Comparison of ENCODE assay signal across 14 cellular contexts in the genomic region with DNA sequence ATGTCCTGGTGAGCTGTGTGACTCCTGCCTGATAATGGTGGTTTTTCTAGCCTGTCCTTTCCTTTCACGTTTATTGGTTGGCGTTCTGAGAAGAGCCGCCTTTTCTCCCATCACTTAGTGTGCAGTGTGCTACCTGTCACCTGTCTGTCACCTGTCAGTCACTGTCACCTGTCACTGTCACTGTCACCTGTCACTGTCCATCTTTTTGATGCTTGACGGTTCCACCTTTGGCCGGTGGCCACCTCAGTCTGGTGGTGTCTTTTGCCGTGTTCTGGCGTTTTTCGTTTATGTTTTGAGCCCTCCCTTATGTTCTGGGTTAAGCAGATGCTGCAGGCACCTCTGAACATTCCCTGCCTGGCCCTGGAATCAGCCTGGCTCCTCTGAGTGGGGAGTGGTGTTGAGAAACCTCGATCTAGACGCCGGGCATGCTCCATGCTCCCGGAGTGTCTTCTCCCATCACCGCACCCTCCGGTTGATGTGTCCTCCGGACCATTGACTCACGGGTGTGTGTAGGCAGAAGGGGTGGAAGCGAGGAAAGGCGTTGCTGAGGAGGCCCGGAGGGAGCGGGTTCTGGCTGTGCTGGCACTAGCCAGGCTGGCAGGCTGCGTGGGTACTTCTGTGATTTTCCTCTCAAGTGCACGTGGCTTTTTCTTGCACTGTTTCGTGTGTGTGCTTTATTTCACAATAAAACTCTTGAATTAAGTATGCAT. TPM values are rescaled to one million over a fixed set of nuclear protein-coding genes. Genes with fewer than 3 reads are reported as not detected.
A peak's percentile ranks its signal among the peaks of the same experiment; 100 is the strongest.
DNase-seq lines count a peak whose midpoint lies in the region; ATAC-seq and TF ChIP-seq lines count a peak whose summit lies in the region.
"Had no signal": no experiment of that assay in that cellular context is flagged by ENCODE, and none has a peak within 500 bp of the region (broad histone marks: within the 10 kb centered on the region; RNA-seq: fewer than 3 reads in every experiment).

No MANE protein-coding gene starts in this region.

- no peaks in the 10 kb centered on the region for H3K79me2 ChIP-seq in OCI-LY7 (ENCODE audit: insufficient read depth, low read depth, low read length)

- WGBS in aorta, 2 donors: 84 to 86% methylated on average over 23 of the region's 23 CpGs

- POLR2A ChIA-PET in OCI-LY7 (lab: Charles Lee): no interaction called here
- POLR2A ChIA-PET in T-cell (lab: Charles Lee): no interaction called here

- no peak overlapping the region for H2AFZ ChIP-seq in OCI-LY7 (ENCODE audit: low read length)

- H3K4me1 Mint-ChIP-seq in mesothelial cell of epicardium (peaks cover 17% of the 10 kb centered on the region), T-cell (peaks cover 3 to 5% (median 5%) of the 10 kb centered on the region in 3 donors)

- H3K9me2 ChIP-seq in OCI-LY7 (ENCODE audit: insufficient read depth, low read length): no peaks in the 10 kb centered on the region

- no peak overlapping the region for H3K4me2 ChIP-seq in OCI-LY7 (ENCODE audit: low read length)

- DNase-seq in AG09309 (ENCODE audit: low read depth) (no peak), OCI-LY7 (ENCODE audit: low spot score) (no peak), brain microvascular endothelial cell (no peak), mesothelial cell of epicardium (ENCODE audit: low spot score in 2 of 2, unreplicated experiment in 2 of 2) (no peak), T-cell (no peak), aorta (no peak), NCI-H2171 (lab: John Stamatoyannopoulos, UW) (no peak)
- DNase-seq: activated effector memory CD4-positive, alpha-beta T cell treated with Interleukin-2 at 50 U/mL for 16 hours; MM.1S had no signal

- H3K36me3 Mint-ChIP-seq in mesothelial cell of epicardium: peaks cover 5% of the 10 kb centered on the region
- H3K36me3 Mint-ChIP-seq in T-cell: peaks cover 19% of the 10 kb centered on the region

- no peaks in the 10 kb centered on the region for H3K27me3 ChIP-seq in brain microvascular endothelial cell (replicated peaks)
- H3K27me3 ChIP-seq in aorta (ENCODE audit: control insufficient read depth in 1 of 2, insufficient read depth in 2 of 2, low read length in 1 of 2): no peaks in the 10 kb centered on the region
- H3K27me3 ChIP-seq: esophagus muscularis mucosa had no signal

- no peaks in the 10 kb centered on the region for H4K20me1 ChIP-seq in OCI-LY7 (ENCODE audit: insufficient read depth, low read length)

- in situ Hi-C loops in brain microvascular endothelial cell (cut with HindIII; ENCODE audit: low pct_ligation_motif_present, low sequenced_read_pairs): no loop called here

- CTCF ChIA-PET in OCI-LY7 (lab: Charles Lee; ENCODE audit: unreplicated experiment) (no interaction called here), T-cell (lab: Charles Lee) (no interaction called here)

- no peaks in the 10 kb centered on the region for H3K9me3 ChIP-seq in OCI-LY7 (ENCODE audit: low read length)
- no peaks in the 10 kb centered on the region for H3K9me3 ChIP-seq in aorta (ENCODE audit: control insufficient read depth, low read length)
- H3K9me3 ChIP-seq: esophagus muscularis mucosa, HAP-1 had no signal

- H3K4me1 ChIP-seq in OCI-LY7 (ENCODE audit: insufficient read depth, low read length, poor library complexity, severe bottlenecking) (no peaks in the 10 kb centered on the region), aorta (ENCODE audit: control insufficient read depth in 1 of 2, insufficient read depth in 2 of 2, low read length in 2 of 2) (no peaks in the 10 kb centered on the region)
- H3K4me1 ChIP-seq: esophagus muscularis mucosa, HAP-1 had no signal

- H3K27ac Mint-ChIP-seq in mesothelial cell of epicardium: peak overlapping the region; percentile 83
- H3K27ac Mint-ChIP-seq in T-cell: no peak overlapping the region
- H3K27ac Mint-ChIP-seq: stimulated activated naive B cell treated with anti-CD40 and anti-IgM and Interleukin-4, amounts not matched to agents 10 μg/mL and 1 μg/mL and 100 μg/mL, for 72 hours had no signal

- TF ChIP-seq CTCF in AG09309 (IDR thresholded peaks at IDR 0.05; ENCODE audit: control insufficient read depth, insufficient read depth, low read depth, low read length, missing control alignments) (no peak), OCI-LY7 (conservative IDR thresholded peaks at IDR 0.05; ENCODE audit: low read length) (0 out of 2 replicates have a peak, but pooled peaks have one; percentile 24), brain microvascular endothelial cell (IDR thresholded peaks at IDR 0.05; ENCODE audit: low read depth, low read length, missing control alignments) (no peak), mesothelial cell of epicardium (IDR thresholded peaks at IDR 0.05; ENCODE audit: unreplicated experiment) (no peak)

- H3K4me3 ChIP-seq in AG09309 (ENCODE audit: control insufficient read depth, low read depth, low read length): peak overlapping the region; percentile 31; the same call in 1 of the 2 replicates
- H3K4me3 ChIP-seq in OCI-LY7 (ENCODE audit: low read depth, low read length, poor library complexity, severe bottlenecking): no peak overlapping the region
- peak overlapping the region; percentile 26 for H3K4me3 ChIP-seq in brain microvascular endothelial cell (ENCODE audit: low read depth, low read length)
- H3K4me3 ChIP-seq in aorta (ENCODE audit: low read length in 2 of 2): no peak overlapping the region
- H3K4me3 ChIP-seq: esophagus muscularis mucosa, HAP-1, lung had no signal

- BruUV-seq in OCI-LY7 (replicated peaks; lab: Mats Ljungman, UMichigan): no TSS peak

- H3K4me3 Mint-ChIP-seq in mesothelial cell of epicardium: no peak overlapping the region
- H3K4me3 Mint-ChIP-seq in T-cell: no peak overlapping the region
- H3K4me3 Mint-ChIP-seq: stimulated activated naive B cell treated with anti-CD40 and anti-IgM and Interleukin-4, amounts not matched to agents 10 μg/mL and 1 μg/mL and 100 μg/mL, for 72 hours had no signal

- no peak for ATAC-seq in T-cell (replicated peaks in 1 of 4)
- ATAC-seq in aorta (ENCODE audit: low FRiP score): no peak
- no peak for ATAC-seq in GM19035 (IDR thresholded peaks at IDR 0.05; ENCODE audit: unreplicated experiment)

- H3K27me3 Mint-ChIP-seq in mesothelial cell of epicardium (ENCODE audit: low read depth): no peaks in the 10 kb centered on the region
- no peaks in the 10 kb centered on the region for H3K27me3 Mint-ChIP-seq in T-cell
- H3K27me3 Mint-ChIP-seq: stimulated activated naive B cell treated with anti-CD40 and anti-IgM and Interleukin-4, amounts not matched to agents 10 μg/mL and 1 μg/mL and 100 μg/mL, for 72 hours had no signal

- H3K36me3 ChIP-seq in OCI-LY7 (ENCODE audit: insufficient read depth, low read length): peaks cover 42% of the 10 kb centered on the region
- H3K36me3 ChIP-seq in brain microvascular endothelial cell (replicated peaks): peaks cover 22% of the 10 kb centered on the region
- peaks cover 0 to 2% of the 10 kb centered on the region in 2 donors for H3K36me3 ChIP-seq in aorta (ENCODE audit: control insufficient read depth in 1 of 2, insufficient read depth in 2 of 2, low read length in 1 of 2)

- H3K27ac ChIP-seq in OCI-LY7 (ENCODE audit: low read depth, low read length, poor library complexity, severe bottlenecking): no peak overlapping the region
- peak overlapping the region; percentile 95 for H3K27ac ChIP-seq in brain microvascular endothelial cell
- H3K27ac ChIP-seq in aorta (ENCODE audit: low read depth in 1 of 2, low read length in 2 of 2): no peak overlapping the region
- H3K27ac ChIP-seq: esophagus muscularis mucosa had no signal

- intact Hi-C loops in OCI-LY7 (cut with micrococcal nuclease; ENCODE audit: unreplicated experiment): loop anchor here (1.0 kb wide), 1 partner anchor 68 kb away; a partner anchor contains a TSS
- intact Hi-C loops in aorta (cut with DNase I): no loop called here

- no peaks in the 10 kb centered on the region for H3K9me3 Mint-ChIP-seq in mesothelial cell of epicardium
- no peaks in the 10 kb centered on the region for H3K9me3 Mint-ChIP-seq in T-cell
- H3K9me3 Mint-ChIP-seq: stimulated activated naive B cell treated with anti-CD40 and anti-IgM and Interleukin-4, amounts not matched to agents 10 μg/mL and 1 μg/mL and 100 μg/mL, for 72 hours had no signal

RNA-seq across cellular contexts. Expression of a gene that starts 20.7 kb away (rescaled TPM):
- 104 and 118 TPM in 2 replicates for total RNA-seq in OCI-LY7 (2014; rRNA removed; shearing (Covaris generic))
- total RNA-seq in OCI-LY7 (2022) (127 and 129 TPM in 2 replicates), mesothelial cell of epicardium (32.1 to 36.5 TPM (median 35.0 TPM) in 3 replicates), T-cell (10 to 100 TPM; 11.6 to 23.6 (median 18.2) TPM), aorta (10 to 100 TPM in 1 of 2 donors, 1 to 10 TPM in 1; 8.4 to 18.5 TPM)
- polyA plus RNA-seq in aorta: 10 to 100 TPM in 1 of 2 donors, 1 to 10 TPM in 1; 9.4 to 14.3 TPM

RNA-seq across cellular contexts. Expression of a gene that starts 28.4 kb away (rescaled TPM):
- 72.4 and 78.0 TPM in 2 replicates for total RNA-seq in OCI-LY7 (2014; rRNA removed; shearing (Covaris generic))
- total RNA-seq in OCI-LY7 (2022) (133 and 152 TPM in 2 replicates), mesothelial cell of epicardium (125 to 135 TPM (median 133 TPM) in 3 replicates), T-cell (100 to 1,000 TPM in 4 of 5 donors, 10 to 100 TPM in 1; 98.4 to 127 (median 108) TPM), aorta (10 to 100 TPM; 71.3 to 85.4 TPM)
- polyA plus RNA-seq in aorta: 10 to 100 TPM; 30.4 to 77.3 TPM

RNA-seq across cellular contexts. Expression of a gene that starts 28.9 kb away (rescaled TPM):
- total RNA-seq in OCI-LY7 (2014; rRNA removed; shearing (Covaris generic)): 55.4 and 65.6 TPM in 2 replicates
- total RNA-seq in OCI-LY7 (2022): 55.6 and 61.6 TPM in 2 replicates
- 45.7 to 51.5 TPM (median 50.1 TPM) in 3 replicates for total RNA-seq in mesothelial cell of epicardium
- 10 to 100 TPM; 27.3 to 34.5 (median 29.7) TPM for total RNA-seq in T-cell
- total RNA-seq in aorta: 10 to 100 TPM; 29.2 to 31.9 TPM
- polyA plus RNA-seq in aorta: 10 to 100 TPM; 24.3 to 41.5 TPM

RNA-seq across cellular contexts. Expression of a gene that starts 36.0 kb away (rescaled TPM):
- total RNA-seq in OCI-LY7 (2014; rRNA removed; shearing (Covaris generic)): 73.7 and 90.9 TPM in 2 replicates
- total RNA-seq in OCI-LY7 (2022): 65.4 and 69.1 TPM in 2 replicates
- total RNA-seq in mesothelial cell of epicardium: 50.8 to 56.9 TPM (median 51.8 TPM) in 3 replicates
- total RNA-seq in T-cell: 10 to 100 TPM; 63.0 to 98.0 (median 77.4) TPM
- 10 to 100 TPM; 30.7 to 31.7 TPM for total RNA-seq in aorta
- polyA plus RNA-seq in aorta: 10 to 100 TPM; 11.9 to 51.7 TPM

Comparison
In these comparisons a context has a peak if more than half of its experiments do, and no peak if none do; other contexts are left out.
1. H3K4me3 ChIP-seq: peak in AG09309 (single experiment) and brain microvascular endothelial cell (single experiment); none in OCI-LY7 (single experiment) and aorta (0 of 2).